Comparison of ENCODE assay signal across 25 cellular contexts in the genomic region with DNA sequence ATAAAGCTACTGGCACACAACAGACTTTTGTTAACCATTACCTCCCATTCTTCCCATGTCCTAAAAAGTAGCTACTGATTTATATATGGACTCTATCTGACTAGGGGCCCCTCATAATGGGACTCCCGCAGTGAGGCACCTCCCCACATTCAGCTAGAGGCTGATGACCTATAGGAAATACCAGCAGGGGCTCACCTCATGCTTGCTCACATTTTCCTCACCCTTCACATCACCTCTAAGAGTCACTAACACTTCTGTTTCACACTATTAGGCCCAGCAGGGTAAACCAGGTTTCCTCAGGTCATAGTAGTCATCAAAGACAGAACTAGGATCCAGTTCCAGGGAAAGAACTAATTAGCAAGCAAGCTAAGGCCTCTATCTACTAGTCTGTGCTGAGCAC.
"Had no signal": no experiment of that assay in that cellular context is flagged by ENCODE, and none has a peak within 500 bp of the region (broad histone marks: within the 10 kb centered on the region; RNA-seq: fewer than 3 reads in every experiment).

No MANE protein-coding gene starts in this region.

- H3K4me3 Mint-ChIP-seq: activated B cell treated with CpG ODN at 0.5 μM for 24 hours; activated T-cell treated with anti-CD3 and anti-CD28 coated beads, Interleukin-2, amount 50 U/mL, for 72 hours; mesothelial cell of epicardium; naive thymus-derived CD4-positive, alpha-beta T cell; neural crest cell; stimulated activated naive B cell treated with anti-CD40 and anti-IgM and Interleukin-4, amounts not matched to agents 10 μg/mL and 1 μg/mL and 100 μg/mL, for 72 hours had no signal

- ATAC-seq: activated naive CD4-positive, alpha-beta T cell treated with anti-CD3 and anti-CD28 coated beads, Interleukin-2, amount 50 U/mL, for 72 hours; activated T-cell treated with anti-CD3 and anti-CD28 coated beads, Interleukin-2, amount 50 U/mL, for 72 hours; esophagus mucosa; heart left ventricle; naive thymus-derived CD4-positive, alpha-beta T cell; right cardiac atrium; stimulated activated naive B cell treated with anti-CD40 and anti-IgM and Interleukin-4, amounts not matched to agents 10 μg/mL and 1 μg/mL and 100 μg/mL, for 72 hours had no signal

- H3K27me3 Mint-ChIP-seq: activated B cell treated with CpG ODN at 0.5 μM for 24 hours; naive thymus-derived CD4-positive, alpha-beta T cell; stimulated activated naive B cell treated with anti-CD40 and anti-IgM and Interleukin-4, amounts not matched to agents 10 μg/mL and 1 μg/mL and 100 μg/mL, for 72 hours had no signal

- H3K36me3 Mint-ChIP-seq: activated naive CD4-positive, alpha-beta T cell treated with anti-CD3 and anti-CD28 coated beads, Interleukin-2, amount 50 U/mL, for 72 hours had no signal

- H3K36me3 ChIP-seq: adrenal gland, left ventricle myocardium inferior had no signal

- H3K4me1 Mint-ChIP-seq: activated B cell treated with CpG ODN at 0.5 μM for 24 hours; mesothelial cell of epicardium; naive thymus-derived CD4-positive, alpha-beta T cell; stimulated activated naive B cell treated with anti-CD40 and anti-IgM and Interleukin-4, amounts not matched to agents 10 μg/mL and 1 μg/mL and 100 μg/mL, for 72 hours had no signal

- H3K9me3 ChIP-seq: adrenal gland, ascending aorta, heart left ventricle, left ventricle myocardium inferior, testis, transverse colon had no signal

- H3K27ac Mint-ChIP-seq: activated B cell treated with CpG ODN at 0.5 μM for 24 hours; activated naive CD4-positive, alpha-beta T cell treated with anti-CD3 and anti-CD28 coated beads, Interleukin-2, amount 50 U/mL, for 72 hours; activated T-cell treated with anti-CD3 and anti-CD28 coated beads, Interleukin-2, amount 50 U/mL, for 72 hours; mesothelial cell of epicardium; naive thymus-derived CD4-positive, alpha-beta T cell; stimulated activated naive B cell treated with anti-CD40 and anti-IgM and Interleukin-4, amounts not matched to agents 10 μg/mL and 1 μg/mL and 100 μg/mL, for 72 hours had no signal

- H3K4me1 ChIP-seq: testis, transverse colon had no signal

- H3K4me3 ChIP-seq: adrenal gland, ascending aorta, heart left ventricle, left ventricle myocardium inferior, testis, transverse colon had no signal

- DNase-seq: activated B cell treated with CpG ODN at 0.5 μM for 24 hours; activated CD4-positive, alpha-beta T cell treated with anti-CD3 and anti-CD28 coated beads, Interleukin-2, amount 50 U/mL, for 1 hour; activated naive CD4-positive, alpha-beta T cell; activated T-cell treated with anti-CD3 and anti-CD28 coated beads for 4 hours; activated T-cell treated with anti-CD3 and anti-CD28 coated beads, Interleukin-2, amount 50 U/mL, for 72 hours; adrenal gland; caudate nucleus; foreskin fibroblast; heart left ventricle; hypothalamus; kidney glomerular epithelial cell; left ventricle myocardium inferior; naive thymus-derived CD4-positive, alpha-beta T cell; right cardiac atrium; stimulated activated CD4-positive, alpha-beta T cell treated with anti-CD3 and anti-CD28 coated beads, Interleukin-15, amount 100 ng/mL, for 24 hours; stimulated activated CD4-positive, alpha-beta T cell treated with anti-CD3 and anti-CD28 coated beads, Interleukin-2, amount 100 ng/mL, for 24 hours; stimulated activated naive B cell treated with anti-CD40 and anti-IgM and Interleukin-4, amounts not matched to agents 10 μg/mL and 1 μg/mL and 100 μg/mL, for 72 hours; T-helper 2 cell; testis; transverse colon had no signal

- H3K27me3 ChIP-seq: adrenal gland, ascending aorta, heart left ventricle, testis, transverse colon had no signal

- H3K9me3 Mint-ChIP-seq: activated B cell treated with CpG ODN at 0.5 μM for 24 hours had no signal

- H3K27ac ChIP-seq: adrenal gland, testis, transverse colon had no signal
